13 cellular contexts compared by ENCODE assay signal in the genomic region with DNA sequence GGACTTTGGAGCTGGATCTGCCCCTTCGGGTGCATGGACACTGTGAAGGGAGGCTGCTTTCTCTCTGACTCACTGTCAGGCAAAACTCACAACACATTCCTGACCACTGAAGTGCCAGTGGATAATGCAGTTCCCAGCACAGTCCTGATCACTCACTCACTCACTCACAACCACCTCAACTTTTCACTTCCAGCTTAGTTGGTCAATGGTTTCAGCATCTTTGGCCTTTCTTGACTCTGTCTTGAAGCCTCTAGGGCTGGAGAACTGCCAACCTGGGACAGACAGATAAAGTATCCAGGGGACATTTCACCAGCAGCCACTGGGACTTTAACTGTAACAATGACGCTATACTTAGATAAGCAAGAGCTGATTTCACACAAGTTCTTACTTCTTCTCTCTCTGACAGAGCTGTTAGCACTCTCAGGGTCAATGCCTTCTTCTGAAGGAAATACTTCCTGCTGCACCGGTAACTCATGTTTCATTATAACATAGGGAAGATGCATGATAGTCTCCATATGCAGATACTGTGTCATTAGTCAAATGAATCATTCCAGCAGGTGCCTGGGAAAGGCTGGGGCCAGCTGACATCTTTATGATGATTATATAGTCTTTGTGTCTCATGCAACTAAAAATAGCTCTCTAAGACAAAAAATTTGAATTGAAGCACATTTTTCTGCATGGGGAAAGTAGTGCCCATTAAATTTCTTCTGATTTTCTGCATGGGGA.
DNase-seq lines count a peak whose midpoint lies in the region; ATAC-seq and TF ChIP-seq lines count a peak whose summit lies in the region.
"Had no signal": no experiment of that assay in that cellular context is flagged by ENCODE, and none has a peak within 500 bp of the region (broad histone marks: within the 10 kb centered on the region; RNA-seq: fewer than 3 reads in every experiment).

No MANE protein-coding gene starts in this region.

- no peak overlapping the region for H3K27ac ChIP-seq in cardiac muscle cell
- H3K27ac ChIP-seq in left ventricle myocardium inferior (replicated peaks) = no peak overlapping the region
- H3K27ac ChIP-seq: KMS-11, right lobe of liver had no signal

- intact Hi-C loops in left ventricle myocardium inferior (cut with micrococcal nuclease) = no loop called here

- no peak for ATAC-seq in GM18498 (IDR thresholded peaks at IDR 0.05; ENCODE audit: unreplicated experiment)

- DNase-seq in cardiac muscle cell (ENCODE audit: low read depth in 1 of 2, low spot score in 1 of 2) (peak; percentile 2 to 73), left ventricle myocardium inferior (no peak), astrocyte of the spinal cord (ENCODE audit: low read depth, low spot score) (peak; percentile 65), hepatic stellate cell (ENCODE audit: low spot score) (peak; percentile 85), SK-N-DZ (ENCODE audit: low spot score) (no peak)
- DNase-seq in activated CD8-positive, alpha-beta memory T cell treated with anti-CD3 and anti-CD28 coated beads for 24 hours = no peak
- DNase-seq in stimulated activated naive CD4-positive, alpha-beta T cell (lab: John Stamatoyannopoulos, UW) = no peak
- DNase-seq: activated T-cell treated with anti-CD3 and anti-CD28 coated beads for 4 hours, kidney, right lobe of liver had no signal

- in situ Hi-C loops in astrocyte of the spinal cord (cut with HindIII; ENCODE audit: low sequenced_read_pairs) = no loop called here

- TF ChIP-seq CTCF in cardiac muscle cell (IDR thresholded peaks at IDR 0.05; ENCODE audit: low read depth, low read length) = no peak
- TF ChIP-seq CTCF in left ventricle myocardium inferior (IDR thresholded peaks at IDR 0.05; ENCODE audit: borderline replicate concordance) = no peak
- no peak for TF ChIP-seq CTCF in astrocyte of the spinal cord (IDR thresholded peaks at IDR 0.05; ENCODE audit: low read depth, low read length)

- H3K4me3 ChIP-seq in cardiac muscle cell = no peak overlapping the region
- no peak overlapping the region for H3K4me3 ChIP-seq in left ventricle myocardium inferior
- no peak overlapping the region for H3K4me3 ChIP-seq in astrocyte of the spinal cord (ENCODE audit: low read depth, low read length)
- H3K4me3 ChIP-seq: coronary artery, right lobe of liver had no signal

- peaks cover 15% of the 10 kb centered on the region for H3K36me3 ChIP-seq in cardiac muscle cell
- H3K36me3 ChIP-seq in left ventricle myocardium inferior = peaks cover 13% of the 10 kb centered on the region

- H3K4me1 ChIP-seq in cardiac muscle cell (ENCODE audit: low read depth) (peaks cover 4% of the 10 kb centered on the region), left ventricle myocardium inferior (peaks cover 18% of the 10 kb centered on the region)
- H3K4me1 ChIP-seq: right lobe of liver had no signal

- H3K27me3 ChIP-seq in cardiac muscle cell (no peaks in the 10 kb centered on the region), left ventricle myocardium inferior (ENCODE audit: low read depth) (no peaks in the 10 kb centered on the region)
- H3K27me3 ChIP-seq: right lobe of liver had no signal

- H3K9me3 ChIP-seq in cardiac muscle cell (ENCODE audit: low read depth) (no peaks in the 10 kb centered on the region), left ventricle myocardium inferior (replicated peaks) (no peaks in the 10 kb centered on the region)
- H3K9me3 ChIP-seq: right lobe of liver had no signal

Comparison
In these comparisons a context has a peak if more than half of its experiments do, and no peak if none do; other contexts are left out.
1. DNase-seq: peak in cardiac muscle cell (2 of 2), astrocyte of the spinal cord (single experiment) and hepatic stellate cell (single experiment); none in left ventricle myocardium inferior (single experiment), activated CD8-positive, alpha-beta memory T cell treated with anti-CD3 and anti-CD28 coated beads for 24 hours (single experiment), SK-N-DZ (single experiment) and stimulated activated naive CD4-positive, alpha-beta T cell (0 of 6).